In genomic region chr6:36510365-36510764, GRCh38 we compare ENCODE assay signal across 20 cellular contexts.
"Had no signal": no experiment of that assay in that cellular context is flagged by ENCODE, and none has a peak within 500 bp of the region (broad histone marks: within the 10 kb centered on the region; RNA-seq: fewer than 3 reads in every experiment).

No MANE protein-coding gene starts in this region.

- H3K9me3 Mint-ChIP-seq: activated CD4-positive, alpha-beta T cell treated with anti-CD3 and anti-CD28 coated beads, Interleukin-2, amount 10 ng/mL, durations not matched to agents 7 days and 5 days; activated T-helper 2 cell treated with anti-CD3 and anti-CD28 coated beads, Interferon-gamma antibody, Interleukin-2, Interleukin-4, amounts not matched to agents 10 μg/mL and 5 μg/mL and 100 μg/mL, durations not matched to agents 14 hours and 24 hours and 36 hours; natural killer cell treated with Interleukin-12 subunit alpha and Interleukin-12 subunit beta and Interleukin-15 and Interleukin-18, amount 100 ng/mL, for 72 hours; T-cell had no signal

- FAIRE-seq: frontal cortex, islet of Langerhans, TTC549 had no signal

- H3K27me3 ChIP-seq: spleen had no signal

- H3K27ac Mint-ChIP-seq: activated CD8-positive, alpha-beta T cell treated with anti-CD3 and anti-CD28 coated beads, Interleukin-2, amount 10 ng/mL, durations not matched to agents 7 days and 5 days; activated T-helper 2 cell treated with anti-CD3 and anti-CD28 coated beads, Interferon-gamma antibody, Interleukin-2, Interleukin-4, amounts not matched to agents 10 μg/mL and 5 μg/mL and 100 μg/mL, durations not matched to agents 14 hours and 24 hours and 36 hours; natural killer cell treated with Interleukin-12 subunit alpha and Interleukin-12 subunit beta and Interleukin-15 and Interleukin-18, amount 100 ng/mL, for 72 hours; progenitor cell of endocrine pancreas had no signal

- H3K9me3 ChIP-seq: spleen had no signal

- H3K4me3 Mint-ChIP-seq: activated CD4-positive, alpha-beta T cell treated with anti-CD3 and anti-CD28 coated beads, Interleukin-2, amount 10 ng/mL, durations not matched to agents 7 days and 5 days; activated CD8-positive, alpha-beta T cell treated with anti-CD3 and anti-CD28 coated beads, Interleukin-2, amount 10 ng/mL, durations not matched to agents 7 days and 5 days; natural killer cell treated with Interleukin-12 subunit alpha and Interleukin-12 subunit beta and Interleukin-15 and Interleukin-18, amount 100 ng/mL, for 72 hours; T-cell had no signal

- ATAC-seq: activated CD8-positive, alpha-beta T cell treated with anti-CD3 and anti-CD28 coated beads, Interleukin-2, amount 10 ng/mL, durations not matched to agents 7 days and 5 days had no signal

- DNase-seq: activated CD4-positive, alpha-beta T cell treated with anti-CD3 and anti-CD28 coated beads, Interleukin-2, amount 10 ng/mL, durations not matched to agents 7 days and 5 days; activated CD4-positive, CD25-positive, alpha-beta regulatory T cell treated with anti-CD3 and anti-CD28 coated beads, Interleukin-2, amount 50 U/mL, for 72 hours; activated CD8-positive, alpha-beta T cell treated with anti-CD3 and anti-CD28 coated beads, Interleukin-2, amount 10 ng/mL, durations not matched to agents 7 days and 5 days; activated naive CD4-positive, alpha-beta T cell; dermis blood vessel endothelial cell; effector CD8-positive, alpha-beta T cell; glutamatergic neuron; retina; spleen; stimulated activated CD4-positive, alpha-beta T cell treated with anti-CD3 and anti-CD28 coated beads, Interleukin-4, amount 100 ng/mL, for 1 hour; stimulated activated naive CD4-positive, alpha-beta T cell treated with Interleukin-2 at 50 U/mL for 16 hours; T-cell; WERI-Rb-1 had no signal

- H3K27me3 Mint-ChIP-seq: activated CD4-positive, alpha-beta T cell treated with anti-CD3 and anti-CD28 coated beads, Interleukin-2, amount 10 ng/mL, durations not matched to agents 7 days and 5 days; natural killer cell treated with Interleukin-12 subunit alpha and Interleukin-12 subunit beta and Interleukin-15 and Interleukin-18, amount 100 ng/mL, for 72 hours; progenitor cell of endocrine pancreas; T-cell had no signal

- H3K27ac ChIP-seq: spleen, WERI-Rb-1 had no signal

- H3K4me3 ChIP-seq: lung, spleen had no signal
